ENCODE assay signal across 8 cellular contexts in genomic region chr9:129036241-129036922, GRCh38. TPM values are rescaled to one million over a fixed set of nuclear protein-coding genes. Genes with fewer than 3 reads are reported as not detected.
DNase-seq lines count a peak whose midpoint lies in the region; ATAC-seq and TF ChIP-seq lines count a peak whose summit lies in the region.

TSS of gene MIGA2 (plus strand) at chr9:129036626. CDS start at chr9:129040595, 3,969 bp downstream.

- intact Hi-C loops in activated B cell treated with CpG ODN at 0.5 μM for 24 hours (cut with micrococcal nuclease) = no loop called here
- intact Hi-C loops in spleen (cut with DNase I; ENCODE audit: low total_unique reads) = no loop called here

- POLR2A ChIA-PET in AG04450 (lab: Yijun Ruan, JAX) (interaction anchor here (0.6 to 1.0 kb wide), 4 partner anchors 40 to 333 kb away, joined by 3 to 7 read pairs (median 4); partner anchors contain the start of gene DOLPP1), activated B cell treated with CpG ODN at 0.5 μM for 24 hours (lab: Charles Lee) (interaction anchor here (0.6 to 2.2 kb wide), 10 partner anchors 9 to 207 kb away, joined by 3 to 13 read pairs (median 4); partner anchors contain the start of genes CRAT, DOLK, DOLPP1 and NUP188)

- ATAC-seq in GM18909 (IDR thresholded peaks at IDR 0.05; ENCODE audit: poor library complexity, unreplicated experiment) (peak; percentile 96), HG03175 (IDR thresholded peaks at IDR 0.05; ENCODE audit: unreplicated experiment) (peak; percentile 98), activated B cell treated with CpG ODN at 0.5 μM for 24 hours (ENCODE audit: low read depth) (peak; percentile 99)

- TF ChIP-seq POLR2A in spleen (IDR thresholded peaks at IDR 0.05) = peak; percentile 37 to 86 (median 80)

- DNase-seq in AG04450 (ENCODE audit: low read depth, low spot score) = peak; percentile 98
- peak; percentile 98 for DNase-seq in NCI-H226
- DNase-seq in activated B cell treated with CpG ODN at 0.5 μM for 24 hours = peak; percentile 89
- DNase-seq in caudate nucleus (lab: John Stamatoyannopoulos, UW) = peak; percentile 48 to 100 (median 98)
- DNase-seq in immature natural killer cell = peak; percentile 96 to 97 (median 96)
- peak; percentile 98 for DNase-seq in spleen

- H3K27ac Mint-ChIP-seq in activated B cell treated with CpG ODN at 0.5 μM for 24 hours (peak within 1 kb of the TSS; percentile 82), immature natural killer cell (peak within 1 kb of the TSS; percentile 79 to 95 (median 87))

- peak within 1 kb of the TSS; percentile 57 for H3K27ac ChIP-seq in AG04450 (ENCODE audit: low read depth, low read length)
- H3K27ac ChIP-seq in caudate nucleus (ENCODE audit: low read depth, low read length) = peak within 1 kb of the TSS; percentile 90
- H3K27ac ChIP-seq in spleen = peak within 1 kb of the TSS; percentile 53 to 91 (median 76)

- TF ChIP-seq CTCF in AG04450 (IDR thresholded peaks at IDR 0.05; ENCODE audit: low read depth, low read length) = no peak
- TF ChIP-seq CTCF in activated B cell treated with CpG ODN at 0.5 μM for 24 hours (IDR thresholded peaks at IDR 0.05) = no peak
- peak in 2 of 11 experiments; percentile 30 to 38 for TF ChIP-seq CTCF in spleen (IDR thresholded peaks at IDR 0.05 in 8 of 11, conservative IDR thresholded peaks at IDR 0.05 in 3 of 11)

- H3K9me3 Mint-ChIP-seq in activated B cell treated with CpG ODN at 0.5 μM for 24 hours (no peaks in the 10 kb centered on the region), immature natural killer cell (no peaks in the 10 kb centered on the region)

- CTCF ChIA-PET in AG04450 (lab: Charles Lee) (interaction anchor here (0.6 kb wide), 1 partner anchor 86 kb away, joined by 3 read pairs; no protein-coding TSS in a partner anchor), activated B cell treated with CpG ODN at 0.5 μM for 24 hours (lab: Charles Lee) (no interaction called here)

- H3K4me1 ChIP-seq in spleen = peaks cover 18 to 47% (median 29%) of the 10 kb centered on the region in 6 donors

- peak within 1 kb of the TSS; percentile 97 for H3K4me3 ChIP-seq in AG04450 (ENCODE audit: low read depth, low read length)
- peak within 1 kb of the TSS; percentile 77 to 98 (median 94) for H3K4me3 ChIP-seq in spleen

- H3K36me3 Mint-ChIP-seq in activated B cell treated with CpG ODN at 0.5 μM for 24 hours (ENCODE audit: low read depth) (peaks cover 10% of the 10 kb centered on the region), immature natural killer cell (peaks cover 0 to 4% (median 0%) of the 10 kb centered on the region in 3 donors)

- H3K27me3 ChIP-seq in AG04450 (ENCODE audit: control insufficient read depth, insufficient read depth, low read length) = no peaks in the 10 kb centered on the region
- H3K27me3 ChIP-seq in spleen (replicated peaks in 1 of 7) = no peaks in the 10 kb centered on the region

- no peaks in the 10 kb centered on the region for H3K27me3 Mint-ChIP-seq in activated B cell treated with CpG ODN at 0.5 μM for 24 hours
- H3K27me3 Mint-ChIP-seq in immature natural killer cell (ENCODE audit: low read depth in 3 of 3) = peaks cover 5% of the 10 kb centered on the region in 3 donors

- H3K4me3 Mint-ChIP-seq in activated B cell treated with CpG ODN at 0.5 μM for 24 hours = peak within 1 kb of the TSS; percentile 96
- H3K4me3 Mint-ChIP-seq in immature natural killer cell = peak within 1 kb of the TSS; percentile 90 to 98 (median 95)

- H3K9me3 ChIP-seq in AG04450 (ENCODE audit: control insufficient read depth, insufficient read depth, low read length) = peaks cover 4% of the 10 kb centered on the region; the same call in 1 of the 2 replicates
- H3K9me3 ChIP-seq in spleen = no peaks in the 10 kb centered on the region

- H3K4me1 Mint-ChIP-seq in activated B cell treated with CpG ODN at 0.5 μM for 24 hours (peaks cover 29% of the 10 kb centered on the region), immature natural killer cell (peaks cover 35 to 40% of the 10 kb centered on the region in 2 donors)

- WGBS in spleen, 5 donors = 0 to 1% (median 0%) methylated on average over 43 to 49 of the region's 49 CpGs

- peaks cover 0 to 17% (median 6%) of the 10 kb centered on the region in 6 donors for H3K36me3 ChIP-seq in spleen

RNA-seq across cellular contexts. Expression of gene MIGA2, which starts in this region (rescaled TPM):
- polyA plus RNA-seq in AG04450 (2011; rRNA removed) = 10.6 and 13.1 TPM in 2 replicates
- 8.5 and 9.8 TPM in 2 replicates for polyA minus RNA-seq in AG04450 (2011; rRNA and poly(A)+ RNA removed)
- total RNA-seq in activated B cell treated with CpG ODN at 0.5 μM for 24 hours = 42.1 and 50.0 TPM in 2 replicates
- 1 to 10 TPM; 4.8 to 9.1 (median 6.9) TPM for polyA plus RNA-seq in immature natural killer cell
- 10 to 100 TPM; 22.7 to 47.1 (median 34.4) TPM for total RNA-seq in spleen
- 10 to 100 TPM; 20.2 to 34.5 (median 30.3) TPM for polyA plus RNA-seq in spleen

Comparison
In these comparisons a context has a peak if more than half of its experiments do, and no peak if none do; other contexts are left out.
1. Peak in every context shown above with its lines: DNase-seq, ATAC-seq, H3K4me3 ChIP-seq and H3K27ac ChIP-seq.